26 cellular contexts compared by ENCODE assay signal in genomic region chr12:51222461-51222860, GRCh38. TPM values are rescaled to one million over a fixed set of nuclear protein-coding genes. Genes with fewer than 3 reads are reported as not detected.
A peak's percentile ranks its signal among the peaks of the same experiment; 100 is the strongest.
DNase-seq lines count a peak whose midpoint lies in the region; ATAC-seq, FAIRE-seq and TF ChIP-seq lines count a peak whose summit lies in the region.
"Had no signal": no experiment of that assay in that cellular context is flagged by ENCODE, and none has a peak within 500 bp of the region (broad histone marks: within the 10 kb centered on the region; RNA-seq: fewer than 3 reads in every experiment).

No MANE protein-coding gene starts in this region.

- CTCF ChIA-PET in PC-3 (lab: Charles Lee) = no interaction called here

- H3K36me3 ChIP-seq in PC-3 (ENCODE audit: low read depth, low read length) (no peaks in the 10 kb centered on the region), kidney (ENCODE audit: control insufficient read depth in 1 of 2, insufficient read depth in 2 of 2, low read length in 2 of 2) (no peaks in the 10 kb centered on the region), right lobe of liver (no peaks in the 10 kb centered on the region)
- H3K36me3 ChIP-seq: brain microvascular endothelial cell, colonic mucosa, vagina had no signal

- no peaks in the 10 kb centered on the region for H3K36me3 Mint-ChIP-seq in chondrocyte (ENCODE audit: low read depth)

- H4K20me1 ChIP-seq in PC-3 (ENCODE audit: low read length) = no peaks in the 10 kb centered on the region

- H3K27me3 ChIP-seq in PC-3 (ENCODE audit: low read length) (no peaks in the 10 kb centered on the region), right lobe of liver (no peaks in the 10 kb centered on the region)
- H3K27me3 ChIP-seq: brain microvascular endothelial cell, colonic mucosa, vagina had no signal

- no peaks in the 10 kb centered on the region for H3K27me3 Mint-ChIP-seq in chondrocyte (ENCODE audit: low read depth)
- H3K27me3 Mint-ChIP-seq: activated CD4-positive, alpha-beta memory T cell treated with anti-CD3 and anti-CD28 coated beads, Interleukin-2, amount 10 ng/mL, durations not matched to agents 7 days and 5 days; activated T-cell treated with anti-CD3 and anti-CD28 coated beads, Interleukin-2, amount 50 U/mL, for 24 hours; memory B cell; naive thymus-derived CD8-positive, alpha-beta T cell had no signal

- POLR2A ChIA-PET in PC-3 (lab: Charles Lee; ENCODE audit: unreplicated experiment) = no interaction called here

- H3K9me3 Mint-ChIP-seq in chondrocyte (ENCODE audit: low read depth) = no peaks in the 10 kb centered on the region
- H3K9me3 Mint-ChIP-seq: activated CD4-positive, alpha-beta memory T cell treated with anti-CD3 and anti-CD28 coated beads, Interleukin-2, amount 10 ng/mL, durations not matched to agents 7 days and 5 days; activated naive CD4-positive, alpha-beta T cell treated with anti-CD3 and anti-CD28 coated beads, Interleukin-2, amount 50 U/mL, for 72 hours; activated T-cell treated with anti-CD3 and anti-CD28 coated beads, Interleukin-2, amount 50 U/mL, for 24 hours; memory B cell; naive thymus-derived CD8-positive, alpha-beta T cell had no signal

- no peaks in the 10 kb centered on the region for H3K4me1 ChIP-seq in PC-3 (ENCODE audit: insufficient read depth, low read length)
- H3K4me1 ChIP-seq in kidney (ENCODE audit: control insufficient read depth in 1 of 2, insufficient read depth in 1 of 2, low read depth in 1 of 2, low read length in 2 of 2) = peaks cover 11% of the 10 kb centered on the region in 2 donors
- peaks cover 0 to 14% (median 3%) of the 10 kb centered on the region in 4 donors for H3K4me1 ChIP-seq in right lobe of liver

- BruUV-seq in PC-3 (replicated peaks; lab: Mats Ljungman, UMichigan) = no TSS peak

- no peak overlapping the region for H3K9ac ChIP-seq in PC-3 (ENCODE audit: low read length)
- H3K9ac ChIP-seq in kidney (ENCODE audit: low read length in 2 of 2) = no peak overlapping the region

- H3K9me3 ChIP-seq in PC-3 (ENCODE audit: low read length) (no peaks in the 10 kb centered on the region), kidney (ENCODE audit: control insufficient read depth in 1 of 2, low read length in 2 of 2) (no peaks in the 10 kb centered on the region), right lobe of liver (no peaks in the 10 kb centered on the region)
- H3K9me3 ChIP-seq: colonic mucosa, vagina had no signal

- intact Hi-C loops in PC-3 (cut with micrococcal nuclease) = no loop called here
- intact Hi-C loops in kidney (cut with DNase I) = no loop called here
- intact Hi-C loops in right lobe of liver (cut with DNase I) = no loop called here

- H3K4me3 Mint-ChIP-seq in chondrocyte (ENCODE audit: unreplicated experiment) = no peak overlapping the region
- H3K4me3 Mint-ChIP-seq: activated CD4-positive, alpha-beta memory T cell treated with anti-CD3 and anti-CD28 coated beads, Interleukin-2, amount 10 ng/mL, durations not matched to agents 7 days and 5 days; activated T-cell treated with anti-CD3 and anti-CD28 coated beads, Interleukin-2, amount 50 U/mL, for 24 hours; memory B cell; naive thymus-derived CD8-positive, alpha-beta T cell had no signal

- TF ChIP-seq CTCF in 22Rv1 (IDR thresholded peaks at IDR 0.05) (no peak), LNCaP clone FGC (IDR thresholded peaks at IDR 0.05; ENCODE audit: control insufficient read depth, extremely low read depth, insufficient read depth) (no peak), PC-3 (conservative IDR thresholded peaks at IDR 0.05; ENCODE audit: low read depth, low read length) (no peak), kidney (IDR thresholded peaks at IDR 0.05; ENCODE audit: borderline replicate concordance, extremely low read depth, insufficient read depth) (no peak), right lobe of liver (IDR thresholded peaks at IDR 0.05) (no peak), chondrocyte (IDR thresholded peaks at IDR 0.05) (no peak)

- no peak for TF ChIP-seq POLR2A in right lobe of liver (IDR thresholded peaks at IDR 0.05)

- ATAC-seq in PC-3 (peak; percentile 58), right lobe of liver (no peak)
- ATAC-seq: activated naive CD4-positive, alpha-beta T cell treated with anti-CD3 and anti-CD28 coated beads, Interleukin-2, amount 50 U/mL, for 72 hours; naive thymus-derived CD8-positive, alpha-beta T cell had no signal

- 32% methylated on average over 6 of the region's 7 CpGs for WGBS in right lobe of liver (ENCODE audit: insufficient coverage, low coverage, low lambda C conversion rate, missing lambda C conversion rate)

- H2AFZ ChIP-seq in PC-3 (ENCODE audit: low read length) = 0 out of 2 replicates have a peak overlapping the region, but pooled peaks have one; percentile 18

- peak overlapping the region; percentile 54; the same call in 1 of the 2 replicates for H3K4me2 ChIP-seq in PC-3 (ENCODE audit: low read length)

- no peaks in the 10 kb centered on the region for H3K79me2 ChIP-seq in PC-3 (ENCODE audit: low read length)

- H3K4me1 Mint-ChIP-seq in chondrocyte (ENCODE audit: low read depth) = peaks cover 12% of the 10 kb centered on the region

- H3K9me2 ChIP-seq in PC-3 (replicated peaks; ENCODE audit: low read length) = no peaks in the 10 kb centered on the region

- H3K27ac ChIP-seq in 22Rv1 (peak overlapping the region; percentile 97), PC-3 (ENCODE audit: low read length) (no peak overlapping the region), kidney (ENCODE audit: low read depth in 2 of 2, low read length in 2 of 2) (peak overlapping the region in 1 of 2 donors; percentile 45), right lobe of liver (no peak overlapping the region)
- H3K27ac ChIP-seq: brain microvascular endothelial cell, colonic mucosa, vagina had no signal

- DNase-seq in LNCaP clone FGC (ENCODE audit: low read depth) (peak; percentile 98), PC-3 (peak; percentile 46), kidney (no peak), HPDE6-E6E7 (ENCODE audit: extremely low spot score) (no peak), right lobe of liver (no peak), chondrocyte (ENCODE audit: low spot score) (no peak)
- DNase-seq in activated effector memory CD4-positive, alpha-beta T cell treated with Interleukin-2 at 50 U/mL for 16 hours = no peak
- DNase-seq: ACHN; activated CD4-positive, alpha-beta memory T cell treated with anti-CD3 and anti-CD28 coated beads, Interleukin-2, amount 10 ng/mL, durations not matched to agents 7 days and 5 days; activated T-cell treated with anti-CD3 and anti-CD28 coated beads, Interleukin-2, amount 50 U/mL, for 24 hours; brain microvascular endothelial cell; colonic mucosa; DMS53; naive thymus-derived CD8-positive, alpha-beta T cell; NCI-H526; SIG-M5; stimulated activated CD4-positive, alpha-beta T cell treated with anti-CD3 and anti-CD28 coated beads, Interleukin-2, amount 100 ng/mL, for 24 hours; T-helper 1 cell had no signal

- H3F3A ChIP-seq in PC-3 (ENCODE audit: low read length, unreplicated experiment) = no peaks in the 10 kb centered on the region

- H3K27ac Mint-ChIP-seq in chondrocyte (ENCODE audit: unreplicated experiment) = no peak overlapping the region
- H3K27ac Mint-ChIP-seq: activated CD4-positive, alpha-beta memory T cell treated with anti-CD3 and anti-CD28 coated beads, Interleukin-2, amount 10 ng/mL, durations not matched to agents 7 days and 5 days; activated naive CD4-positive, alpha-beta T cell treated with anti-CD3 and anti-CD28 coated beads, Interleukin-2, amount 50 U/mL, for 72 hours; activated T-cell treated with anti-CD3 and anti-CD28 coated beads, Interleukin-2, amount 50 U/mL, for 24 hours; memory B cell had no signal

- H3K4me3 ChIP-seq in LNCaP clone FGC (ENCODE audit: low read depth, low read length) = peak overlapping the region; percentile 24
- H3K4me3 ChIP-seq in PC-3 (ENCODE audit: low read length) = no peak overlapping the region
- peak overlapping the region; percentile 36 to 42 for H3K4me3 ChIP-seq in kidney (ENCODE audit: low read length in 2 of 2)
- H3K4me3 ChIP-seq in right lobe of liver = no peak overlapping the region
- H3K4me3 ChIP-seq: colonic mucosa, vagina had no signal

- no peak for FAIRE-seq in kidney (lab: Jason Lieb, UNC)
- FAIRE-seq: endometrium, GM12891, H54, keratinocyte had no signal

RNA-seq across cellular contexts. Expression of gene POU6F1, which starts 4.6 kb away (rescaled TPM):
- total RNA-seq in PC-3 (2014; rRNA removed) (0.17 and 6.9 TPM in 2 replicates), kidney (20.0 TPM), right lobe of liver (1 to 10 TPM; 2.5 to 7.0 (median 3.6) TPM), chondrocyte (9.9 to 11.2 TPM (median 10.2 TPM) in 3 replicates)
- polyA plus RNA-seq in kidney (ENCODE audit: insufficient read depth, low read depth, low replicate concordance) = 5.2 TPM

RNA-seq across cellular contexts. Expression of gene DAZAP2, which starts 16.2 kb away (rescaled TPM):
- 56.1 and 57.4 TPM in 2 replicates for total RNA-seq in PC-3 (2014; rRNA removed)
- total RNA-seq in kidney = 319 TPM
- 363 TPM for polyA plus RNA-seq in kidney (ENCODE audit: insufficient read depth, low read depth, low replicate concordance)
- total RNA-seq in right lobe of liver = 100 to 1,000 TPM in 3 of 6 experiments, 10 to 100 TPM in 3; 69.0 to 123 (median 108) TPM
- 76.9 to 95.6 TPM (median 77.9 TPM) in 3 replicates for total RNA-seq in chondrocyte

RNA-seq across cellular contexts. Expression of gene SMAGP, which starts 47.8 kb away (rescaled TPM):
- 55.3 and 62.5 TPM in 2 replicates for total RNA-seq in PC-3 (2014; rRNA removed)
- total RNA-seq in kidney = 28.5 TPM
- 22.8 TPM for polyA plus RNA-seq in kidney (ENCODE audit: insufficient read depth, low read depth, low replicate concordance)
- total RNA-seq in right lobe of liver = 1 to 10 TPM; 2.9 to 9.7 (median 5.6) TPM
- total RNA-seq in chondrocyte = 2.0 to 8.5 TPM (median 8.0 TPM) in 3 replicates

RNA-seq across cellular contexts. Expression of gene TFCP2, which starts 49.5 kb away (rescaled TPM):
- total RNA-seq in PC-3 (2014; rRNA removed) (23.2 and 27.3 TPM in 2 replicates), kidney (31.2 TPM), right lobe of liver (1 to 10 TPM; 6.3 to 9.4 (median 7.3) TPM), chondrocyte (17.8 to 21.2 TPM (median 20.8 TPM) in 3 replicates)
- 15.2 TPM for polyA plus RNA-seq in kidney (ENCODE audit: insufficient read depth, low read depth, low replicate concordance)

Comparison
In these comparisons a context has a peak if more than half of its experiments do, and no peak if none do; other contexts are left out.
1. DNase-seq: peak in LNCaP clone FGC (single experiment) and PC-3 (single experiment); none in kidney (single experiment), activated effector memory CD4-positive, alpha-beta T cell treated with Interleukin-2 at 50 U/mL for 16 hours (single experiment), HPDE6-E6E7 (single experiment), right lobe of liver (0 of 3) and chondrocyte (single experiment).
2. H3K4me3 ChIP-seq: peak in LNCaP clone FGC (single experiment) and kidney (2 of 2); none in PC-3 (single experiment) and right lobe of liver (0 of 3).